ENCODE assay signal across 14 cellular contexts in the genomic region with DNA sequence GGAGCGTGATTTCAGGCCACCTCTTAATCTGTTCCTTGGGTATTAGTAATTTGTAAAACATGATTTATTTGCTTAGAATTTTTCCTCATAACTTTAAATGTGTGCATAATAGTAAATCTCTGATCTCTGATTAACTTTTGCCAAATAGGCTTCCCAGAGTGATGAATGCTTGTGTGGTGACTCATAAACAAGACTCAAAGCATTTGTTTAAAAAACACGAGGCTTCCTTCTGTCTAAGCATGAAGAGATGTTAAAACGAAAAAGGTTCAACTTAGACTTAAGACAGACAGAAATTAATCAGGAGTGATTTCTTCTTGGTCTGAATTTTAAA.
A peak's percentile ranks its signal among the peaks of the same experiment; 100 is the strongest.
DNase-seq lines count a peak whose midpoint lies in the region; ATAC-seq and TF ChIP-seq lines count a peak whose summit lies in the region.
"Had no signal": no experiment of that assay in that cellular context is flagged by ENCODE, and none has a peak within 500 bp of the region (broad histone marks: within the 10 kb centered on the region; RNA-seq: fewer than 3 reads in every experiment).

No MANE protein-coding gene starts in this region.

- peak overlapping the region; percentile 30 for H3K27ac Mint-ChIP-seq in nephron progenitor cell
- H3K27ac Mint-ChIP-seq: activated T-cell treated with anti-CD3 and anti-CD28 coated beads, Interleukin-2, amount 50 U/mL, for 24 hours; CD4-positive, alpha-beta memory T cell had no signal

- 35% methylated on average over 3 of the region's 3 CpGs for WGBS in right lobe of liver (ENCODE audit: insufficient coverage, low coverage, low lambda C conversion rate, missing lambda C conversion rate)

- peaks cover 30% of the 10 kb centered on the region for H3K4me1 Mint-ChIP-seq in nephron progenitor cell
- H3K4me1 Mint-ChIP-seq: CD4-positive, alpha-beta memory T cell had no signal

- H3K27ac ChIP-seq in right lobe of liver: no peak overlapping the region

- H3K9me3 ChIP-seq in right lobe of liver: no peaks in the 10 kb centered on the region

- DNase-seq in AG09319 (ENCODE audit: extremely low read depth, low read depth) (peak; percentile 30), NCI-H226 (peak; percentile 72), epithelial cell of esophagus (ENCODE audit: low read depth) (peak; percentile 36), nephron progenitor cell (no peak), right lobe of liver (no peak), activated gamma-delta T cell treated with Interleukin-2 at 50 U/mL for 16 hours (no peak), 8988T (no peak)
- DNase-seq: activated CD4-positive, CD25-positive, alpha-beta regulatory T cell treated with anti-CD3 and anti-CD28 coated beads, Interleukin-2, amount 50 U/mL, for 72 hours; activated T-cell treated with anti-CD3 and anti-CD28 coated beads, Interleukin-2, amount 50 U/mL, for 24 hours; aorta; CD4-positive, alpha-beta memory T cell; NCI-H146; NCI-H748 treated with DMSO at 0.1 percent for 48 hours had no signal

- no peaks in the 10 kb centered on the region for H3K27me3 ChIP-seq in right lobe of liver

- H3K27me3 Mint-ChIP-seq in nephron progenitor cell (ENCODE audit: low read depth, poor library complexity): peaks cover 7% of the 10 kb centered on the region

- no peaks in the 10 kb centered on the region for H3K36me3 ChIP-seq in right lobe of liver

- no peak overlapping the region for H3K4me3 ChIP-seq in epithelial cell of esophagus (ENCODE audit: low read length)
- no peak overlapping the region for H3K4me3 ChIP-seq in right lobe of liver

- peaks cover 12% of the 10 kb centered on the region for H3K36me3 Mint-ChIP-seq in nephron progenitor cell (ENCODE audit: low read depth)

- no peak for TF ChIP-seq POLR2A in right lobe of liver (IDR thresholded peaks at IDR 0.05)

- H3K9me3 Mint-ChIP-seq in nephron progenitor cell: peaks cover 29% of the 10 kb centered on the region

- TF ChIP-seq CTCF in AG09319 (IDR thresholded peaks at IDR 0.05; ENCODE audit: low read depth, low read length) (no peak), epithelial cell of esophagus (IDR thresholded peaks at IDR 0.05; ENCODE audit: insufficient read depth, low read depth, low read length, missing control alignments) (no peak), nephron progenitor cell (IDR thresholded peaks at IDR 0.05) (no peak), right lobe of liver (IDR thresholded peaks at IDR 0.05) (no peak)

- ATAC-seq in right lobe of liver: no peak
- ATAC-seq in HG03432 (IDR thresholded peaks at IDR 0.05; ENCODE audit: unreplicated experiment): no peak

- no peaks in the 10 kb centered on the region for H3K4me1 ChIP-seq in right lobe of liver

- H3K4me3 Mint-ChIP-seq in nephron progenitor cell: no peak overlapping the region
- H3K4me3 Mint-ChIP-seq: activated T-cell treated with anti-CD3 and anti-CD28 coated beads, Interleukin-2, amount 50 U/mL, for 24 hours; CD4-positive, alpha-beta memory T cell had no signal

- intact Hi-C loops in right lobe of liver (cut with DNase I): no loop called here

Comparison
In these comparisons a context has a peak if more than half of its experiments do, and no peak if none do; other contexts are left out.
1. DNase-seq: peak in AG09319 (single experiment), NCI-H226 (single experiment) and epithelial cell of esophagus (single experiment); none in nephron progenitor cell (single experiment), right lobe of liver (0 of 3), activated gamma-delta T cell treated with Interleukin-2 at 50 U/mL for 16 hours (single experiment) and 8988T (single experiment).